In the genomic region with DNA sequence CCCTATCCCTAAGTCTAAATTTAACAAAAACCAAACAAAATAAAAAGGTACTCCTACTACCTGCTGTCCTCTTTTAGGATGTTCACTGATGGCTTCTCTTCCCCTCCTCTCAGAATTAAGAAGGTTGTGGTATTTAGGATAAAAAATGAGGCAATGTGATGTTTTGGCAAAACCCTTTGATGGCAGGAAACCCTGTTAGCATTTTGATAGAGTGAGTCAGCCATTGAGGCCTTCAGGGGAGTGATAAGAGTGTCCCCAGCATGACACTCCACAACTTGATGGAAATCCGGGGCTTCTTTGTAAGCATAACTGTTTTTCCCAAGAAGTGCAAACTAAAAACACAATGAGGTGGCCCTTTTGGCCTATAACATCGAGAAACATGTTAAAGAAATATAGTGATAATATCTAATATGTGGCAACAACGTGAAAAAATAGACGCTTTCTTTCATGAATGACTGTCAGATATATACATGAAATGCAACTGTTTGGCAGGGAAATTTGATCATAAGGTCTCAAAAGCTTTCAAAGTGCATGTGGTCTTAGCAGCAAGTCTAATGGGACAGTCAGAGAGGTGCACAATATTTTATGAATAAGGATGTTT, we compare ENCODE assay signal across 1 cellular context.
TF ChIP-seq lines count a peak whose summit lies in the region.

No MANE protein-coding gene starts in this region.

TF ChIP-seq in K562, 482 proteins besides CTCF, POLR2A, EP300 and RAD21 (continued from another document and continues in another):
- 0 out of 4 replicates have a peak, but pooled peaks of 1 of the 2 experiments have one; percentile 43 for TF ChIP-seq ETV6 (IDR thresholded peaks at IDR 0.05; ENCODE audit: borderline replicate concordance in 1 of 2, low read depth in 2 of 2, low read length in 1 of 2)
- TF ChIP-seq ETV6 (CRISPR knock-in tag; IDR thresholded peaks at IDR 0.05; ENCODE audit: borderline replicate concordance), result no peak
- TF ChIP-seq GATA2 (CRISPR knock-in tag; IDR thresholded peaks at IDR 0.05), result 0 out of 2 replicates have a peak, but pooled peaks have one; percentile 37
- no peak for TF ChIP-seq ZBTB9 (CRISPR knock-in tag; IDR thresholded peaks at IDR 0.05)
- peak; percentile 62 for TF ChIP-seq C11orf30 (IDR thresholded peaks at IDR 0.05; ENCODE audit: low read depth)
- peak; percentile 86 for TF ChIP-seq NCOR1 (IDR thresholded peaks at IDR 0.05)
- TF ChIP-seq ZEB2 (IDR thresholded peaks at IDR 0.05), result peak; percentile 44; the same call in 1 of the 2 replicates
- TF ChIP-seq MTA2 (IDR thresholded peaks at IDR 0.05; ENCODE audit: low read depth), result peak; percentile 35; the same call in 1 of the 2 replicates
- TF ChIP-seq SOX6 (IDR thresholded peaks at IDR 0.05), result peak; percentile 68
- no peak for TF ChIP-seq EZH2 (IDR thresholded peaks at IDR 0.05; ENCODE audit: borderline replicate concordance, low read depth, low read length)
- TF ChIP-seq BRD4 (IDR thresholded peaks at IDR 0.05), result no peak
- 0 out of 2 replicates have a peak, but pooled peaks have one; percentile 56 for TF ChIP-seq CREM (IDR thresholded peaks at IDR 0.05; ENCODE audit: low read depth)
- peak; percentile 95 for TF ChIP-seq ARID1B (IDR thresholded peaks at IDR 0.05)
- TF ChIP-seq, protein P1, sequence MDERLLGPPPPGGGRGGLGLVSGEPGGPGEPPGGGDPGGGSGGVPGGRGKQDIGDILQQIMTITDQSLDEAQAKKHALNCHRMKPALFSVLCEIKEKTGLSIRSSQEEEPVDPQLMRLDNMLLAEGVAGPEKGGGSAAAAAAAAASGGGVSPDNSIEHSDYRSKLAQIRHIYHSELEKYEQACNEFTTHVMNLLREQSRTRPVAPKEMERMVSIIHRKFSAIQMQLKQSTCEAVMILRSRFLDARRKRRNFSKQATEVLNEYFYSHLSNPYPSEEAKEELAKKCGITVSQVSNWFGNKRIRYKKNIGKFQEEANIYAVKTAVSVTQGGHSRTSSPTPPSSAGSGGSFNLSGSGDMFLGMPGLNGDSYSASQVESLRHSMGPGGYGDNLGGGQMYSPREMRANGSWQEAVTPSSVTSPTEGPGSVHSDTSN (CRISPR knock-in tag; IDR thresholded peaks at IDR 0.05; ENCODE audit: low read depth), result no peak
- TF ChIP-seq, protein P1 (tag; conservative IDR thresholded peaks at IDR 0.05; ENCODE audit: low read depth), result 0 out of 2 replicates have a peak, but pooled peaks have one; percentile 31
- TF ChIP-seq TGIF2 (CRISPR knock-in tag; IDR thresholded peaks at IDR 0.05), result no peak
- TF ChIP-seq ZBTB8A (IDR thresholded peaks at IDR 0.05; ENCODE audit: partially characterized antibody), result no peak
- peak; percentile 93 for TF ChIP-seq CBFA2T3 (IDR thresholded peaks at IDR 0.05)
- peak; percentile 36; the same call in 1 of the 2 replicates for TF ChIP-seq EHMT2 (IDR thresholded peaks at IDR 0.05)
- TF ChIP-seq RBM15 (IDR thresholded peaks at IDR 0.05; ENCODE audit: insufficient read depth, low read length), result no peak
- no peak for TF ChIP-seq CCNT2 (IDR thresholded peaks at IDR 0.05; ENCODE audit: borderline replicate concordance, extremely low read depth, insufficient read length, low read depth, low read length)
- TF ChIP-seq, protein P2, sequence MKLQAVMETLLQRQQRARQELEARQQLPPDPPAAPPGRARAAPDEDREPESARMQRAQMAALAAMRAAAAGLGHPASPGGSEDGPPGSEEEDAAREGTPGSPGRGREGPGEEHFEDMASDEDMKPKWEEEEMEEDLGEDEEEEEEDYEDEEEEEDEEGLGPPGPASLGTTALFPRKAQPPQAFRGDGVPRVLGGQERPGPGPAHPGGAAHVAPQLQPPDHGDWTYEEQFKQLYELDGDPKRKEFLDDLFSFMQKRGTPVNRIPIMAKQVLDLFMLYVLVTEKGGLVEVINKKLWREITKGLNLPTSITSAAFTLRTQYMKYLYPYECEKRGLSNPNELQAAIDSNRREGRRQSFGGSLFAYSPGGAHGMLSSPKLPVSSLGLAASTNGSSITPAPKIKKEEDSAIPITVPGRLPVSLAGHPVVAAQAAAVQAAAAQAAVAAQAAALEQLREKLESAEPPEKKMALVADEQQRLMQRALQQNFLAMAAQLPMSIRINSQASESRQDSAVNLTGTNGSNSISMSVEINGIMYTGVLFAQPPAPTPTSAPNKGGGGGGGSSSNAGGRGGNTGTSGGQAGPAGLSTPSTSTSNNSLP (IDR thresholded peaks at IDR 0.05; ENCODE audit: borderline replicate concordance, low read depth, low read length), result peak; percentile 95
- peak; percentile 12; the same call in 1 of the 2 replicates for TF ChIP-seq NBN (IDR thresholded peaks at IDR 0.05; ENCODE audit: low read depth)
- peak; percentile 94 for TF ChIP-seq SMARCE1 (IDR thresholded peaks at IDR 0.05)
- TF ChIP-seq TAF9B (IDR thresholded peaks at IDR 0.05; ENCODE audit: partially characterized antibody), result peak; percentile 76
- TF ChIP-seq, protein P3, sequence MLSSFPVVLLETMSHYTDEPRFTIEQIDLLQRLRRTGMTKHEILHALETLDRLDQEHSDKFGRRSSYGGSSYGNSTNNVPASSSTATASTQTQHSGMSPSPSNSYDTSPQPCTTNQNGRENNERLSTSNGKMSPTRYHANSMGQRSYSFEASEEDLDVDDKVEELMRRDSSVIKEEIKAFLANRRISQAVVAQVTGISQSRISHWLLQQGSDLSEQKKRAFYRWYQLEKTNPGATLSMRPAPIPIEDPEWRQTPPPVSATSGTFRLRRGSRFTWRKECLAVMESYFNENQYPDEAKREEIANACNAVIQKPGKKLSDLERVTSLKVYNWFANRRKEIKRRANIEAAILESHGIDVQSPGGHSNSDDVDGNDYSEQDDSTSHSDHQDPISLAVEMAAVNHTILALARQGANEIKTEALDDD (IDR thresholded peaks at IDR 0.05), result peak; percentile 53; the same call in 1 of the 2 replicates
- no peak for TF ChIP-seq E2F4 (CRISPR knock-in tag; IDR thresholded peaks at IDR 0.05; ENCODE audit: low read depth)
- TF ChIP-seq ELK3 (CRISPR knock-in tag; IDR thresholded peaks at IDR 0.05), result no peak
- no peak for TF ChIP-seq HNRNPLL (IDR thresholded peaks at IDR 0.05; ENCODE audit: low read depth, low read length, poor library complexity, severe bottlenecking)
- TF ChIP-seq NCOA1 (IDR thresholded peaks at IDR 0.05; ENCODE audit: low read depth), result peak; percentile 72; the same call in 1 of the 2 replicates
- peak; percentile 51; the same call in 1 of the 2 replicates for TF ChIP-seq ATF7 (IDR thresholded peaks at IDR 0.05)
- TF ChIP-seq ZNF311 (CRISPR knock-in tag; IDR thresholded peaks at IDR 0.05), result 0 out of 2 replicates have a peak, but pooled peaks have one; percentile 23
- TF ChIP-seq SMAD4 (CRISPR knock-in tag; conservative IDR thresholded peaks at IDR 0.05), result peak; percentile 44; the same call in 1 of the 2 replicates
- no peak for TF ChIP-seq SNIP1 (IDR thresholded peaks at IDR 0.05; ENCODE audit: low read depth)
- peak; percentile 71 for TF ChIP-seq ZNF316 (IDR thresholded peaks at IDR 0.05)
- no peak for TF ChIP-seq RFX7 (CRISPR knock-in tag; IDR thresholded peaks at IDR 0.05)
- peak; percentile 85; the same call in 1 of the 2 replicates for TF ChIP-seq NFRKB (IDR thresholded peaks at IDR 0.05; ENCODE audit: low read depth)
- TF ChIP-seq CREB3L1 (IDR thresholded peaks at IDR 0.05; ENCODE audit: borderline replicate concordance, low read depth), result peak; percentile 34; the same call in 1 of the 2 replicates
- TF ChIP-seq, protein P4, sequence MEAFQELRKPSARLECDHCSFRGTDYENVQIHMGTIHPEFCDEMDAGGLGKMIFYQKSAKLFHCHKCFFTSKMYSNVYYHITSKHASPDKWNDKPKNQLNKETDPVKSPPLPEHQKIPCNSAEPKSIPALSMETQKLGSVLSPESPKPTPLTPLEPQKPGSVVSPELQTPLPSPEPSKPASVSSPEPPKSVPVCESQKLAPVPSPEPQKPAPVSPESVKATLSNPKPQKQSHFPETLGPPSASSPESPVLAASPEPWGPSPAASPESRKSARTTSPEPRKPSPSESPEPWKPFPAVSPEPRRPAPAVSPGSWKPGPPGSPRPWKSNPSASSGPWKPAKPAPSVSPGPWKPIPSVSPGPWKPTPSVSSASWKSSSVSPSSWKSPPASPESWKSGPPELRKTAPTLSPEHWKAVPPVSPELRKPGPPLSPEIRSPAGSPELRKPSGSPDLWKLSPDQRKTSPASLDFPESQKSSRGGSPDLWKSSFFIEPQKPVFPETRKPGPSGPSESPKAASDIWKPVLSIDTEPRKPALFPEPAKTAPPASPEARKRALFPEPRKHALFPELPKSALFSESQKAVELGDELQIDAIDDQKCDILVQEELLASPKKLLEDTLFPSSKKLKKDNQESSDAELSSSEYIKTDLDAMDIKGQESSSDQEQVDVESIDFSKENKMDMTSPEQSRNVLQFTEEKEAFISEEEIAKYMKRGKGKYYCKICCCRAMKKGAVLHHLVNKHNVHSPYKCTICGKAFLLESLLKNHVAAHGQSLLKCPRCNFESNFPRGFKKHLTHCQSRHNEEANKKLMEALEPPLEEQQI (IDR thresholded peaks at IDR 0.05), result peak; percentile 62; the same call in 1 of the 2 replicates
- TF ChIP-seq TAL1 (IDR thresholded peaks at IDR 0.05), result peak; percentile 77
- TF ChIP-seq, protein P5, sequence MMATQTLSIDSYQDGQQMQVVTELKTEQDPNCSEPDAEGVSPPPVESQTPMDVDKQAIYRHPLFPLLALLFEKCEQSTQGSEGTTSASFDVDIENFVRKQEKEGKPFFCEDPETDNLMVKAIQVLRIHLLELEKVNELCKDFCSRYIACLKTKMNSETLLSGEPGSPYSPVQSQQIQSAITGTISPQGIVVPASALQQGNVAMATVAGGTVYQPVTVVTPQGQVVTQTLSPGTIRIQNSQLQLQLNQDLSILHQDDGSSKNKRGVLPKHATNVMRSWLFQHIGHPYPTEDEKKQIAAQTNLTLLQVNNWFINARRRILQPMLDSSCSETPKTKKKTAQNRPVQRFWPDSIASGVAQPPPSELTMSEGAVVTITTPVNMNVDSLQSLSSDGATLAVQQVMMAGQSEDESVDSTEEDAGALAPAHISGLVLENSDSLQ (IDR thresholded peaks at IDR 0.05), result peak; percentile 61
- no peak for TF ChIP-seq KLF16 (IDR thresholded peaks at IDR 0.05)
- TF ChIP-seq POLR2AphosphoS5 (IDR thresholded peaks at IDR 0.05; ENCODE audit: control insufficient read depth, insufficient read depth, low read depth, low read length), result peak; percentile 79; the same call in 1 of the 2 replicates
- no peak for TF ChIP-seq HMGN3 (IDR thresholded peaks at IDR 0.05; ENCODE audit: borderline replicate concordance, extremely low read depth, insufficient read length, low read depth, low read length)
- TF ChIP-seq SIN3B (IDR thresholded peaks at IDR 0.05; ENCODE audit: low read depth), result no peak
- peak; percentile 44; the same call in 1 of the 2 replicates for TF ChIP-seq MTA1 (IDR thresholded peaks at IDR 0.05; ENCODE audit: borderline replicate concordance)
- no peak for TF ChIP-seq HMG20B (CRISPR knock-in tag; IDR thresholded peaks at IDR 0.05)
- TF ChIP-seq CTBP1 (IDR thresholded peaks at IDR 0.05; ENCODE audit: borderline replicate concordance), result 0 out of 2 replicates have a peak, but pooled peaks have one; percentile 34
- 0 out of 2 replicates have a peak, but pooled peaks have one; percentile 21 for TF ChIP-seq BACH1 (tag; IDR thresholded peaks at IDR 0.05)
